Comparison of ENCODE assay signal across 18 cellular contexts in genomic region chr9:131995382-131995781, GRCh38.
DNase-seq lines count a peak whose midpoint lies in the region; ATAC-seq, FAIRE-seq and TF ChIP-seq lines count a peak whose summit lies in the region.
"Had no signal": no experiment of that assay in that cellular context is flagged by ENCODE, and none has a peak within 500 bp of the region (broad histone marks: within the 10 kb centered on the region; RNA-seq: fewer than 3 reads in every experiment).

No MANE protein-coding gene starts in this region.

- no TSS peak for BruUV-seq in K562 (replicated peaks; lab: Mats Ljungman, UMichigan)

- no peak overlapping the region for H3K27ac ChIP-seq in K562 (ENCODE audit: extremely low read depth, low read depth, low read length)
- H3K27ac ChIP-seq: colonic mucosa, sigmoid colon had no signal

- no peak overlapping the region for H3K4me2 ChIP-seq in K562 (ENCODE audit: insufficient read depth, low read length)

- TF ChIP-seq RAD21 in K562 (CRISPR knock-in tag; conservative IDR thresholded peaks at IDR 0.05 in 1 of 2, IDR thresholded peaks at IDR 0.05 in 1 of 2) = no peak

- CTCF ChIA-PET in K562 (lab: Yijun Ruan, JAX; ENCODE audit: low intra/inter-chr PET ratio) = no interaction called here

- no peak for TF ChIP-seq EP300 in K562 (IDR thresholded peaks at IDR 0.05; ENCODE audit: low read length)

- H3K9me1 ChIP-seq in K562 (ENCODE audit: control insufficient read depth, insufficient read depth, low read length) = no peaks in the 10 kb centered on the region

- H3K4me1 ChIP-seq in K562 (replicated peaks in 1 of 2; ENCODE audit: control insufficient read depth in 2 of 2, insufficient read depth in 2 of 2, low read length in 2 of 2) = peaks cover 0 to 7% of the 10 kb centered on the region in 2 experiments; a peak in 2 of 5 replicates
- H3K4me1 ChIP-seq: colonic mucosa had no signal

- H2AFZ ChIP-seq in K562 (ENCODE audit: low read depth, low read length) = no peak overlapping the region

- no peak for TF ChIP-seq CTCF in K562 (IDR thresholded peaks at IDR 0.05 in 2 of 3, conservative IDR thresholded peaks at IDR 0.05 in 1 of 3; ENCODE audit: insufficient read depth in 2 of 3, low read depth in 1 of 3, low read length in 3 of 3)
- no peak for TF ChIP-seq CTCF in GM13977 (IDR thresholded peaks at IDR 0.05; ENCODE audit: extremely low read depth, insufficient read depth, missing control alignments)

- intact Hi-C loops in K562 (cut with micrococcal nuclease) = no loop called here

- no peak for TF ChIP-seq POLR2A in K562 (conservative IDR thresholded peaks at IDR 0.05)

- ATAC-seq in K562 (no peak), HG02981 (IDR thresholded peaks at IDR 0.05; ENCODE audit: unreplicated experiment) (no peak), HG03520 (IDR thresholded peaks at IDR 0.05; ENCODE audit: unreplicated experiment) (no peak)
- ATAC-seq: activated CD4-positive, alpha-beta T cell treated with anti-CD3 and anti-CD28 coated beads for 36 hours; activated naive CD8-positive, alpha-beta T cell treated with anti-CD3 and anti-CD28 coated beads, Interleukin-2, amount 50 U/mL, for 24 hours; T-helper 17 cell had no signal

- no peaks in the 10 kb centered on the region for H3K36me3 ChIP-seq in K562 (ENCODE audit: control insufficient read depth, insufficient read depth, low read length)
- H3K36me3 ChIP-seq: colonic mucosa had no signal

- H3K9me3 ChIP-seq in K562 (replicated peaks; ENCODE audit: control insufficient read depth, insufficient read depth, low read depth, low read length) = no peaks in the 10 kb centered on the region
- H3K9me3 ChIP-seq: colonic mucosa, sigmoid colon had no signal

- no peak overlapping the region for H3K4me3 ChIP-seq in K562
- H3K4me3 ChIP-seq: colonic mucosa, sigmoid colon had no signal

- no peaks in the 10 kb centered on the region; the same call in 1 of the 2 replicates for H4K20me1 ChIP-seq in K562 (replicated peaks; ENCODE audit: control insufficient read depth, insufficient read depth, low read length)

- FAIRE-seq in K562 (lab: Jason Lieb, UNC) = peak; percentile 55

- no peaks in the 10 kb centered on the region for H3K27me3 ChIP-seq in K562 (ENCODE audit: control insufficient read depth in 2 of 2, insufficient read depth in 2 of 2, low read length in 2 of 2)
- H3K27me3 ChIP-seq: colonic mucosa, sigmoid colon had no signal

- POLR2A ChIA-PET in K562 (lab: Yijun Ruan, JAX) = no interaction called here

- 20% methylated on average over 2 of the region's 2 CpGs for WGBS in K562 (ENCODE audit: insufficient coverage, low coverage, missing lambda C conversion rate)

- in situ Hi-C loops in K562 (cut with MboI) = no loop called here
- in situ Hi-C loops in GM13977 (cut with MboI; ENCODE audit: low pct_unique_long_range_greater_than_20kb, low sequenced_read_pairs, unreplicated experiment) = no loop called here

- no peak overlapping the region for H3K9ac ChIP-seq in K562 (ENCODE audit: insufficient read depth in 1 of 2, low read depth in 2 of 2, low read length in 2 of 2)

- no peaks in the 10 kb centered on the region for H3K79me2 ChIP-seq in K562 (ENCODE audit: control insufficient read depth, insufficient read depth, low read length)

- DNase-seq in ELR (ENCODE audit: low read depth) (peak; percentile 70), M059J (ENCODE audit: low read depth) (peak; percentile 71), K562 (ENCODE audit: extremely low read depth in 1 of 4, low spot score in 3 of 4) (peak in 1 of 4 experiments; percentile 37), kidney tubule cell (ENCODE audit: low spot score) (peak; percentile 40), GM13977 (ENCODE audit: low spot score) (no peak), anterior cingulate cortex (lab: John Stamatoyannopoulos, UW) (no peak)
- DNase-seq: activated CD4-positive, alpha-beta T cell treated with anti-CD3 and anti-CD28 coated beads for 36 hours; activated gamma-delta T cell treated with Interleukin-2 at 50 U/mL for 16 hours; activated naive CD8-positive, alpha-beta T cell treated with anti-CD3 and anti-CD28 coated beads, Interleukin-2, amount 50 U/mL, for 24 hours; CD4-positive, CD25-positive, alpha-beta regulatory T cell; colonic mucosa; effector memory CD4-positive, alpha-beta T cell; glutamatergic neuron; NCI-H1436 treated with DMSO at 0.1 percent for 48 hours; sigmoid colon; T-helper 17 cell had no signal

TF ChIP-seq in K562, 482 proteins besides CTCF, POLR2A, EP300 and RAD21 (continues in another document):
- no peak for TF ChIP-seq COPS2 (conservative IDR thresholded peaks at IDR 0.05)
- no peak for TF ChIP-seq PBX2 (CRISPR knock-in tag; IDR thresholded peaks at IDR 0.05; ENCODE audit: low read depth)
- no peak for TF ChIP-seq PBX2 (tag; conservative IDR thresholded peaks at IDR 0.05; ENCODE audit: low read depth)
- TF ChIP-seq ZNF655 (CRISPR knock-in tag; IDR thresholded peaks at IDR 0.05) = no peak
- TF ChIP-seq ZKSCAN1 (IDR thresholded peaks at IDR 0.05; ENCODE audit: low read depth, low read length) = no peak
- TF ChIP-seq REST (CRISPR knock-in tag; IDR thresholded peaks at IDR 0.05; ENCODE audit: low read depth) = no peak
- TF ChIP-seq ESRRB (CRISPR knock-in tag; IDR thresholded peaks at IDR 0.05; ENCODE audit: borderline replicate concordance) = no peak

Comparison
In these comparisons a context has a peak if more than half of its experiments do, and no peak if none do; other contexts are left out.
1. DNase-seq: peak in ELR (single experiment), M059J (single experiment) and kidney tubule cell (single experiment); none in GM13977 (single experiment) and anterior cingulate cortex (0 of 58).